ENCODE assay signal across 9 cellular contexts in the genomic region with DNA sequence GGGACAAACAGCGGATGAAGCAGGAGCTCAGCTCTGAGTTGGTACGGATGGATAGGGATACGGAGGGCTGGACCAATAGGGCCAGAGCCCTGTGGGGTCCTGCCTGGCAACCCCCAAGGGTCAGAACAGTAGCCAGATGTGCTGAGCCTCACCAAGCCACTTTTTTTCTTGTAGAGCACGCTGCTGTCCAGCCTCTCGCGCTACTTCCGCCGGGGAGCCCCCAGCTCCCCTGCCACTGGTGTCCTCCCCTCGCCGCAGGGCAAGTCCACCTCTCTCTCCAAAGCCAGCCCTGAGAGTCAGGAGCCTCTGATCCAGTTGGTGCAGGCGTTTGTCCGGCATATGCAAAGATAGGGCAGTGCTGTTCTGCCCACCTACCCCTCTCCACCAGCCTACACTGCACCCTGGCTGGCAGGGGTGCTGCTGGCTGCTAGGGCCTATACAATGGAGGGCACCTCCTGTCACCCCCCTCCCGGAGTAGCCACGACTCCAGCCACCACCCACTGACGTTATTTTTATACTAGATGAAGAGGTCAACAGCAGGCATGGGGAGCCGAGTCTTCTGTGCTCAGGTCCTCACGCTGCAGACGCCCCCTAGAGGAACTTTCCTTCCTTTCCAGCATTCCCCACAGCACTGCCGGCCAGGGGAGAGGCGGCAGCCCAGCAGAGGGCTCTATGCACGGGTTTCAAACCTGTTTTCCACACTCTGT. TPM values are rescaled to one million over a fixed set of nuclear protein-coding genes. Genes with fewer than 3 reads are reported as not detected.
DNase-seq lines count a peak whose midpoint lies in the region; ATAC-seq and TF ChIP-seq lines count a peak whose summit lies in the region.
"Had no signal": no experiment of that assay in that cellular context is flagged by ENCODE, and none has a peak within 500 bp of the region (broad histone marks: within the 10 kb centered on the region; RNA-seq: fewer than 3 reads in every experiment).

No MANE protein-coding gene starts in this region.

- CTCF ChIA-PET in mammary epithelial cell (lab: Charles Lee; ENCODE audit: low non-redundant PET), result no interaction called here

- H3K79me2 ChIP-seq in mammary epithelial cell (ENCODE audit: insufficient read depth, low read length), result no peaks in the 10 kb centered on the region

- H3K4me1 ChIP-seq in mammary epithelial cell (ENCODE audit: insufficient read depth, low read length), result peaks cover 6% of the 10 kb centered on the region

- intact Hi-C loops in mammary epithelial cell (cut with micrococcal nuclease), result loop anchor here (5.0 kb wide), 1 partner anchor 154 kb away; no protein-coding TSS in a partner anchor

- no peak overlapping the region for H3K27ac ChIP-seq in mammary epithelial cell (ENCODE audit: insufficient read depth, low read depth, low read length)
- H3K27ac ChIP-seq: BLaER1 treated with 17β-estradiol and CSF1 and Interleukin-3, amounts not matched to agents 10 nM and 100 nM had no signal

- peaks cover 30% of the 10 kb centered on the region for H3K36me3 ChIP-seq in mammary epithelial cell (ENCODE audit: insufficient read depth, low read length)

- 52% methylated on average over 20 of the region's 21 CpGs for WGBS in mammary epithelial cell (ENCODE audit: low coverage, missing lambda C conversion rate)

- no peaks in the 10 kb centered on the region for H3K27me3 Mint-ChIP-seq in T-helper 17 cell

- no peak overlapping the region for H3K4me3 Mint-ChIP-seq in T-helper 17 cell

- no peaks in the 10 kb centered on the region for H3K27me3 ChIP-seq in mammary epithelial cell (ENCODE audit: insufficient read depth, low read length)
- H3K27me3 ChIP-seq: BLaER1 treated with 17β-estradiol and CSF1 and Interleukin-3, amounts not matched to agents 10 nM and 100 nM had no signal

- no peak overlapping the region for H3K4me2 ChIP-seq in mammary epithelial cell (ENCODE audit: insufficient read depth, low read depth, low read length)

- H3K27ac Mint-ChIP-seq in T-helper 17 cell, result no peak overlapping the region

- H3K36me3 Mint-ChIP-seq in T-helper 17 cell (ENCODE audit: low read depth), result no peaks in the 10 kb centered on the region

- H3K9ac ChIP-seq in mammary epithelial cell (ENCODE audit: insufficient read depth, low read length), result no peak overlapping the region

- H3K9me3 ChIP-seq in T-helper 17 cell (ENCODE audit: control insufficient read depth, low read length, poor library complexity, severe bottlenecking) (no peaks in the 10 kb centered on the region), mammary epithelial cell (replicated peaks; ENCODE audit: insufficient read depth, low read length) (no peaks in the 10 kb centered on the region)
- H3K9me3 ChIP-seq: BLaER1 treated with 17β-estradiol and CSF1 and Interleukin-3, amounts not matched to agents 10 nM and 100 nM had no signal

- H3K4me3 ChIP-seq in mammary epithelial cell (replicated peaks in 1 of 3; ENCODE audit: insufficient read depth in 1 of 3, low read depth in 2 of 3, low read length in 3 of 3), result no peak overlapping the region
- H3K4me3 ChIP-seq: BLaER1 treated with 17β-estradiol and CSF1 and Interleukin-3, amounts not matched to agents 10 nM and 100 nM had no signal

- H4K20me1 ChIP-seq in mammary epithelial cell (ENCODE audit: insufficient read depth, low read length), result no peaks in the 10 kb centered on the region

- in situ Hi-C loops in mammary epithelial cell (cut with MboI; ENCODE audit: low sequenced_read_pairs in 2 of 2), result no loop called here

- peak; percentile 81 for ATAC-seq in T-helper 17 cell
- ATAC-seq in HG03378 (IDR thresholded peaks at IDR 0.05; ENCODE audit: unreplicated experiment), result no peak

- TSS peak; percentile 86 for BruUV-seq in mammary epithelial cell (replicated peaks; lab: Mats Ljungman, UMichigan)

- TF ChIP-seq CTCF in mammary epithelial cell (conservative IDR thresholded peaks at IDR 0.05 in 1 of 2, IDR thresholded peaks at IDR 0.05 in 1 of 2; ENCODE audit: extremely low read depth in 1 of 2, insufficient read depth in 1 of 2, low read depth in 1 of 2, low read length in 2 of 2), result peak; percentile 84 to 88

- no peak overlapping the region for H2AFZ ChIP-seq in mammary epithelial cell (ENCODE audit: low read depth, low read length)

- dilution Hi-C loops in mammary epithelial cell (cut with HindIII; ENCODE audit: low sequenced_read_pairs), result no loop called here

- peaks cover 8% of the 10 kb centered on the region for H3K4me1 Mint-ChIP-seq in T-helper 17 cell

- DNase-seq in NCI-H1417 (lab: John Stamatoyannopoulos, UW) (peak in 2 of 3 experiments; percentile 64 to 80), NCI-H1417 treated with DMSO at 0.1 percent for 48 hours (lab: John Stamatoyannopoulos, UW) (no peak), NCI-H1092 treated with DMSO at 0.1 percent for 48 hours (lab: John Stamatoyannopoulos, UW) (peak; percentile 56), T-helper 17 cell (peak in 1 of 3 donors; percentile 28), mammary epithelial cell (peak; percentile 50), islet precursor cell (peak; percentile 90)
- peak; percentile 21 to 28 (median 28) for DNase-seq in stimulated activated CD4-positive, alpha-beta T cell treated with anti-CD3 and anti-CD28 coated beads, Interleukin-12 subunit alpha, Interleukin-12 subunit beta, amount 100 ng/mL, for 48 hours (ENCODE audit: low read depth in 2 of 3, low spot score in 1 of 3)

RNA-seq across cellular contexts. Expression of gene SH3GLB2, which starts 21.6 kb away (rescaled TPM):
- total RNA-seq in T-helper 17 cell (10 to 100 TPM; 82.2 to 87.1 TPM), mammary epithelial cell (10 to 100 TPM; 48.0 to 54.5 TPM)
- 43.3 TPM for polyA plus RNA-seq in mammary epithelial cell
- 31.9 TPM for polyA minus RNA-seq in mammary epithelial cell

RNA-seq across cellular contexts. Expression of gene MIGA2, which starts 29.9 kb away (rescaled TPM):
- total RNA-seq in T-helper 17 cell (10 to 100 TPM; 64.2 to 81.4 TPM), mammary epithelial cell (10 to 100 TPM; 16.3 to 24.7 TPM)
- 14.3 TPM for polyA plus RNA-seq in mammary epithelial cell
- 3.3 TPM for polyA minus RNA-seq in mammary epithelial cell

RNA-seq across cellular contexts. Expression of gene NUP188, which starts 59.0 kb away (rescaled TPM):
- total RNA-seq in T-helper 17 cell (10 to 100 TPM; 62.2 to 75.1 TPM), mammary epithelial cell (10 to 100 TPM; 51.0 to 62.2 TPM)
- 67.7 TPM for polyA plus RNA-seq in mammary epithelial cell
- 257 TPM for polyA minus RNA-seq in mammary epithelial cell

RNA-seq across cellular contexts. Expression of gene DOLK, which starts 59.1 kb away (rescaled TPM):
- 1 to 10 TPM; 5.1 to 7.4 TPM for total RNA-seq in T-helper 17 cell
- total RNA-seq in mammary epithelial cell, result 10 to 100 TPM; 22.0 TPM
- 41.3 TPM for polyA plus RNA-seq in mammary epithelial cell
- 33.3 TPM for polyA minus RNA-seq in mammary epithelial cell
